9 cellular contexts compared by ENCODE assay signal in the genomic region with DNA sequence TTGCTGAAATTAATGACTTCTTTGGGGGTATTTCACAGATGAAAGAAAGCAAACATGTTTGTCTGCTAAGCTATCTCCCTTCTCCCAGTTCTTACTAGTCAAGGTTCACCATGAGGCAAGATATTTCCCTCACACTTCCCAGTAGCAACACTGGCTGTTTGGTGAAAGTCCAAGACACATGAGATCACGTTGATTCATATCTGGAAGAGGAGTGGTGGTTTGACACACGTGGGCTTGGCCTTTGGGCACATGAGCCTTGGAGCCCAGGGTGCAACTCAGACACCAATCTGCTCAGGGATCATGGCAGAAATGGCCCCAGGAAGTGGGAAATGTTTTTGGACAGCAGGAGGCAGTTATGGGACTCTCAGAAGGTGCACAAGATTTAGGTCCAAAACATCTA.
"Had no signal": no experiment of that assay in that cellular context is flagged by ENCODE, and none has a peak within 500 bp of the region (broad histone marks: within the 10 kb centered on the region; RNA-seq: fewer than 3 reads in every experiment).

No MANE protein-coding gene starts in this region.

- H3K27ac ChIP-seq: GM23248, HL-60 had no signal

- H3K4me3 Mint-ChIP-seq: HFFc6 had no signal

- H2AFZ ChIP-seq: GM23248 had no signal

- FAIRE-seq: K562 had no signal

- H3K27ac Mint-ChIP-seq: HFFc6 had no signal

- H3K9ac ChIP-seq: GM23248 had no signal

- H3K36me3 ChIP-seq: HAP-1 had no signal

- DNase-seq: GM23248, GOT3, H7, HFFc6, IMR-90 had no signal

- H3K9me3 ChIP-seq: HAP-1 had no signal

- ATAC-seq: HCT116, K562 had no signal

- H3K4me1 ChIP-seq: HAP-1 had no signal

- H3K9me3 Mint-ChIP-seq: HFFc6 had no signal

- H3K4me3 ChIP-seq: GM23248, HAP-1, K562 had no signal
